Comparison of ENCODE assay signal across 8 cellular contexts in the genomic region with DNA sequence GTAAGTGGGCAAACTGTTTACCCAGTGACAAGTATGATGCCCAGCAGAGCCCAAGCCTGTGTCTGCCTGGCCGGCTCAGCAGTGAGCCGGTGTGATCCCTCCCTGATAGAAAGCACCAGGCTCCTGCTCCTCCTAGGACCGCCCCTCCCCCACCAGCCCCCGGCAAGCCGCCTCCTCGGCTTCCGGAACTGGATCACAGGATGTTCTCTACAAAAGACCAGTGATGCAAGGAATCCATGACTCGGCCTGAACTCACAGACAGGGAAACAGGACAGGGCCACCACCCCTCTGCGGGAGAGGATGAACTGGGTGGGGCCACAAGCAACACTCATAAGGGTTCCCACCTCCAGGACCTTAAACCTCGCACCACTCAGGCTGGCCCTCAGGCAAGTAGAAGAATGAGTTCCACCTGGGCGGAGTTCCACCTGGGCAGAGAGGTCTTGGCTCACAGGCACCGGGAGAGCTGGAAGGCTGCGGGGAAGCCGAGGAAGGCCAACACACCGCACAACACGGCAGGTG. TPM values are rescaled to one million over a fixed set of nuclear protein-coding genes. Genes with fewer than 3 reads are reported as not detected.
DNase-seq lines count a peak whose midpoint lies in the region; ATAC-seq and TF ChIP-seq lines count a peak whose summit lies in the region.

No MANE protein-coding gene starts in this region.

- H3K4me3 Mint-ChIP-seq in Calu3 (ENCODE audit: low read depth, unreplicated experiment): peak overlapping the region; percentile 47

- DNase-seq in Calu3 (peak; percentile 55), NCI-H69 (lab: John Stamatoyannopoulos, UW) (peak; percentile 71), activated gamma-delta T cell treated with Interleukin-2 at 50 U/mL for 16 hours (no peak), HuH-7.5 (ENCODE audit: low spot score) (no peak)

- H3K4me3 ChIP-seq in esophagus (ENCODE audit: low read depth in 1 of 2, low read length in 2 of 2): no peak overlapping the region
- H3K4me3 ChIP-seq in muscle layer of duodenum (ENCODE audit: low read depth in 1 of 2, low read length in 2 of 2): no peak overlapping the region

- peaks cover 5 to 12% of the 10 kb centered on the region in 2 donors for H3K4me1 ChIP-seq in esophagus (ENCODE audit: control insufficient read depth in 2 of 2, insufficient read depth in 2 of 2, low read length in 1 of 2)
- peaks cover 0 to 9% of the 10 kb centered on the region in 2 donors for H3K4me1 ChIP-seq in muscle layer of duodenum (ENCODE audit: control insufficient read depth in 1 of 2, insufficient read depth in 2 of 2, low read length in 2 of 2)

- H3K27ac ChIP-seq in esophagus (ENCODE audit: low read depth in 2 of 2, low read length in 1 of 2) (peak overlapping the region; percentile 76 to 96), muscle layer of duodenum (ENCODE audit: low read length) (peak overlapping the region; percentile 45)

- no peaks in the 10 kb centered on the region for H3K9me3 Mint-ChIP-seq in Calu3 (ENCODE audit: low read depth, unreplicated experiment)

- no TSS peak for BruUV-seq in Calu3 (replicated peaks; lab: Mats Ljungman, UMichigan)

- H3K27ac Mint-ChIP-seq in Calu3 (ENCODE audit: unreplicated experiment): peak overlapping the region; percentile 63

- H3K27me3 ChIP-seq in esophagus (ENCODE audit: control insufficient read depth in 1 of 2, insufficient read depth in 2 of 2, low read length in 2 of 2) (no peaks in the 10 kb centered on the region), muscle layer of duodenum (ENCODE audit: low read depth, low read length) (no peaks in the 10 kb centered on the region)

- no peak for TF ChIP-seq CTCF in Calu3 (IDR thresholded peaks at IDR 0.05; ENCODE audit: unreplicated experiment)

- CTCF ChIA-PET in Calu3 (lab: Charles Lee): no interaction called here

- H3K36me3 ChIP-seq in esophagus (ENCODE audit: control insufficient read depth in 2 of 2, insufficient read depth in 2 of 2, low read length in 1 of 2): no peaks in the 10 kb centered on the region
- H3K36me3 ChIP-seq in muscle layer of duodenum (ENCODE audit: control insufficient read depth in 1 of 2, insufficient read depth in 2 of 2, low read length in 2 of 2): no peaks in the 10 kb centered on the region

- H3K4me1 Mint-ChIP-seq in Calu3 (ENCODE audit: low read depth, unreplicated experiment): peaks cover 19% of the 10 kb centered on the region

- intact Hi-C loops in Calu3 (cut with micrococcal nuclease; ENCODE audit: unreplicated experiment): no loop called here

- ATAC-seq in GM18868 (IDR thresholded peaks at IDR 0.05; ENCODE audit: unreplicated experiment): no peak
- no peak for ATAC-seq in GM19023 (IDR thresholded peaks at IDR 0.05; ENCODE audit: unreplicated experiment)

- peaks cover 5% of the 10 kb centered on the region for H3K36me3 Mint-ChIP-seq in Calu3 (ENCODE audit: insufficient read depth, unreplicated experiment)

- H3K27me3 Mint-ChIP-seq in Calu3 (ENCODE audit: unreplicated experiment): no peaks in the 10 kb centered on the region

- 38 to 48% methylated on average over 16 of the region's 16 CpGs for WGBS in esophagus, 2 donors

- H3K9me3 ChIP-seq in esophagus (ENCODE audit: control insufficient read depth in 2 of 2, insufficient read depth in 1 of 2, low read depth in 1 of 2, low read length in 1 of 2) (no peaks in the 10 kb centered on the region), muscle layer of duodenum (ENCODE audit: control insufficient read depth in 1 of 2, low read length in 2 of 2) (peaks cover 0 to 2% of the 10 kb centered on the region in 2 donors)

RNA-seq across cellular contexts. Expression of a gene that starts 7.8 kb away (rescaled TPM):
- 32.1 and 36.2 TPM in 2 replicates for total RNA-seq in Calu3 (2022)
- 10 to 100 TPM; 12.3 to 39.7 TPM for polyA plus RNA-seq in esophagus

RNA-seq across cellular contexts. Expression of a gene that starts 34.0 kb away (rescaled TPM):
- total RNA-seq in Calu3 (2022): not detected in 2 replicates
- 10 to 100 TPM; 34.2 to 34.3 TPM for polyA plus RNA-seq in esophagus

RNA-seq across cellular contexts. Expression of a gene that starts 38.8 kb away (rescaled TPM):
- 2.2 and 3.4 TPM in 2 replicates for total RNA-seq in Calu3 (2022)
- 10 to 100 TPM; 21.6 to 46.5 TPM for polyA plus RNA-seq in esophagus

Comparison
In these comparisons a context has a peak if more than half of its experiments do, and no peak if none do; other contexts are left out.
1. DNase-seq: peak in Calu3 (single experiment) and NCI-H69 (single experiment); none in activated gamma-delta T cell treated with Interleukin-2 at 50 U/mL for 16 hours (single experiment) and HuH-7.5 (single experiment).